Comparison of ENCODE assay signal across 1 cellular context in the genomic region with DNA sequence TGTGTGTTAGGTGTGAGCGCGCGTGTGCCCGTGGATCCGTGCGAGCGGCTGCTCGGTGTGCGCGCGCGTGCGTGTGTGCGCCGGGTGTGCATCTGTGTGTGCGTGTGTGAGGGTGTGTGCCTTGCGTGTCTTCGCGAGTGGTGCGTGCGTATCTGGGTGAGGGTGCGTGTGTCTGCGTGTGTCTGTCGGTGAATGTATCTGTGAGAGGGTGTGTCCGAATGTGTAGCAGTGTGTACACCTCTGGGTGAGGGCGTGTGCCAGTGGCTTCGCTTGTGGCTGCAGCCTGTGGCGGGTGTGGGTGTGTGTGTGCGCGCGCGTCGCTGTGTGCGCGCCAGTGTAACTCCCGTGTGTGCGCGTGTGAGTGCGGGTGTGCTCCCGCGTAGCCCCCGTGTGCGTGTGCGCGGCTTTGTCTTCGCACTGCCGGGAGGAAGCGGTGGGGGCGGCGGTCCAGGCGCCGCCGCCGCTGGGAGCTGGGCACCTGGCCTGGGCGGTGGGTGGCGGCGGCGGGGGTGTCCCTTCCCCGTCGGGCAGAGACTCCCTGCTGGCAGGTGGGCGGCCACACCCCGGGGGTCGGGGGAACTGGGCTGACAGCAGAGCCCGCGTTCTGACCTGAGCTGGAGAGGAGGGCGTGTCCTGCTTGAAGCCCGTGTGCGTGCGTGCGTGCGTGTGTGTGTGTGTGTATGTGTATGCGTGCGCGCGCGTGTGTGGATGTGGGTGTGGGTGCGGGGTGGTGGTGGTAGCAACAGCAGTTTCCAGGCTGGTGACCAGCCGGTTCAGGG.
TF ChIP-seq lines count a peak whose summit lies in the region.

No MANE protein-coding gene starts in this region.

TF ChIP-seq in HepG2, 621 proteins besides CTCF, POLR2A, EP300 and RAD21 (continued from another document and continues in another):
- TF ChIP-seq, protein P1, sequence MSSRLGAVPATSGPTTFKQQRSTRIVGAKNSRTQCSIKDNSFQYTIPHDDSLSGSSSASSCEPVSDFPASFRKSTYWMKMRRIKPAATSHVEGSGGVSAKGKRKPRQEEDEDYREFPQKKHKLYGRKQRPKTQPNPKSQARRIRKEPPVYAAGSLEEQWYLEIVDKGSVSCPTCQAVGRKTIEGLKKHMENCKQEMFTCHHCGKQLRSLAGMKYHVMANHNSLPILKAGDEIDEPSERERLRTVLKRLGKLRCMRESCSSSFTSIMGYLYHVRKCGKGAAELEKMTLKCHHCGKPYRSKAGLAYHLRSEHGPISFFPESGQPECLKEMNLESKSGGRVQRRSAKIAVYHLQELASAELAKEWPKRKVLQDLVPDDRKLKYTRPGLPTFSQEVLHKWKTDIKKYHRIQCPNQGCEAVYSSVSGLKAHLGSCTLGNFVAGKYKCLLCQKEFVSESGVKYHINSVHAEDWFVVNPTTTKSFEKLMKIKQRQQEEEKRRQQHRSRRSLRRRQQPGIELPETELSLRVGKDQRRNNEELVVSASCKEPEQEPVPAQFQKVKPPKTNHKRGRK (CRISPR knock-in tag; IDR thresholded peaks at IDR 0.05) = no peak
- TF ChIP-seq BHLHE40 (IDR thresholded peaks at IDR 0.05; ENCODE audit: low read length) (no peak), EZH2 (conservative IDR thresholded peaks at IDR 0.05; ENCODE audit: low read depth, low read length) (peak; percentile 100), NR1H2 (CRISPR knock-in tag; IDR thresholded peaks at IDR 0.05; ENCODE audit: borderline replicate concordance, low read depth) (0 out of 2 replicates have a peak, but pooled peaks have one; percentile 17), DNMT1 (CRISPR knock-in tag; IDR thresholded peaks at IDR 0.05) (peak; percentile 75), ZNF251 (CRISPR knock-in tag; IDR thresholded peaks at IDR 0.05) (no peak), ZNF7 (CRISPR knock-in tag; IDR thresholded peaks at IDR 0.05) (no peak), SMAD1 (CRISPR knock-in tag; IDR thresholded peaks at IDR 0.05; ENCODE audit: borderline replicate concordance, low read depth) (no peak), HES4 (CRISPR knock-in tag; IDR thresholded peaks at IDR 0.05; ENCODE audit: borderline replicate concordance) (0 out of 2 replicates have a peak, but pooled peaks have one; percentile 11), ZNF720 (CRISPR knock-in tag; IDR thresholded peaks at IDR 0.05) (no peak), MED8 (CRISPR knock-in tag; IDR thresholded peaks at IDR 0.05; ENCODE audit: insufficient replicate concordance) (no peak), ZNF343 (CRISPR knock-in tag; IDR thresholded peaks at IDR 0.05) (0 out of 2 replicates have a peak, but pooled peaks have one; percentile 71), HIVEP1 (CRISPR knock-in tag; IDR thresholded peaks at IDR 0.05) (0 out of 2 replicates have a peak, but pooled peaks have one; percentile 19), PHF20 (CRISPR knock-in tag; IDR thresholded peaks at IDR 0.05) (no peak), ZBTB7B (CRISPR knock-in tag; IDR thresholded peaks at IDR 0.05) (no peak), ZBTB7A (CRISPR knock-in tag; IDR thresholded peaks at IDR 0.05) (no peak), YEATS4 (CRISPR knock-in tag; IDR thresholded peaks at IDR 0.05; ENCODE audit: borderline replicate concordance) (no peak), ZNF329 (CRISPR knock-in tag; IDR thresholded peaks at IDR 0.05; ENCODE audit: low read depth) (no peak), NR3C1 (CRISPR knock-in tag; IDR thresholded peaks at IDR 0.05) (no peak), ZZZ3 (CRISPR knock-in tag; IDR thresholded peaks at IDR 0.05; ENCODE audit: borderline replicate concordance) (0 out of 2 replicates have a peak, but pooled peaks have one; percentile 49), NAIF1 (CRISPR knock-in tag; IDR thresholded peaks at IDR 0.05; ENCODE audit: borderline replicate concordance) (no peak), ZNF274 (CRISPR knock-in tag; IDR thresholded peaks at IDR 0.05) (peak; percentile 63), ZNF44 (CRISPR knock-in tag; IDR thresholded peaks at IDR 0.05) (no peak)
- TF ChIP-seq, protein P2, sequence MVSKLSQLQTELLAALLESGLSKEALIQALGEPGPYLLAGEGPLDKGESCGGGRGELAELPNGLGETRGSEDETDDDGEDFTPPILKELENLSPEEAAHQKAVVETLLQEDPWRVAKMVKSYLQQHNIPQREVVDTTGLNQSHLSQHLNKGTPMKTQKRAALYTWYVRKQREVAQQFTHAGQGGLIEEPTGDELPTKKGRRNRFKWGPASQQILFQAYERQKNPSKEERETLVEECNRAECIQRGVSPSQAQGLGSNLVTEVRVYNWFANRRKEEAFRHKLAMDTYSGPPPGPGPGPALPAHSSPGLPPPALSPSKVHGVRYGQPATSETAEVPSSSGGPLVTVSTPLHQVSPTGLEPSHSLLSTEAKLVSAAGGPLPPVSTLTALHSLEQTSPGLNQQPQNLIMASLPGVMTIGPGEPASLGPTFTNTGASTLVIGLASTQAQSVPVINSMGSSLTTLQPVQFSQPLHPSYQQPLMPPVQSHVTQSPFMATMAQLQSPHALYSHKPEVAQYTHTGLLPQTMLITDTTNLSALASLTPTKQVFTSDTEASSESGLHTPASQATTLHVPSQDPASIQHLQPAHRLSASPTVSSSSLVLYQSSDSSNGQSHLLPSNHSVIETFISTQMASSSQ (IDR thresholded peaks at IDR 0.05; ENCODE audit: low read depth) = no peak
- TF ChIP-seq, protein P2 (CRISPR knock-in tag; IDR thresholded peaks at IDR 0.05; ENCODE audit: borderline replicate concordance) = 0 out of 2 replicates have a peak, but pooled peaks have one; percentile 18
- TF ChIP-seq, protein P3, sequence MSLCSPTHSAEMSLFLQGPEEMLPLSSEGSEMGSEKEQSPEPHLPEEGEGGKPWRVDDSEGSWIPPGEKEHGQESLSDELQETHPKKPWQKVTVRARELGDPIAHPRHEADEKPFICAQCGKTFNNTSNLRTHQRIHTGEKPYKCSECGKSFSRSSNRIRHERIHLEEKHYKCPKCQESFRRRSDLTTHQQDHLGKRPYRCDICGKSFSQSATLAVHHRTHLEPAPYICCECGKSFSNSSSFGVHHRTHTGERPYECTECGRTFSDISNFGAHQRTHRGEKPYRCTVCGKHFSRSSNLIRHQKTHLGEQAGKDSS (CRISPR knock-in tag; IDR thresholded peaks at IDR 0.05; ENCODE audit: borderline replicate concordance, low read depth) = no peak
- TF ChIP-seq, protein P4, sequence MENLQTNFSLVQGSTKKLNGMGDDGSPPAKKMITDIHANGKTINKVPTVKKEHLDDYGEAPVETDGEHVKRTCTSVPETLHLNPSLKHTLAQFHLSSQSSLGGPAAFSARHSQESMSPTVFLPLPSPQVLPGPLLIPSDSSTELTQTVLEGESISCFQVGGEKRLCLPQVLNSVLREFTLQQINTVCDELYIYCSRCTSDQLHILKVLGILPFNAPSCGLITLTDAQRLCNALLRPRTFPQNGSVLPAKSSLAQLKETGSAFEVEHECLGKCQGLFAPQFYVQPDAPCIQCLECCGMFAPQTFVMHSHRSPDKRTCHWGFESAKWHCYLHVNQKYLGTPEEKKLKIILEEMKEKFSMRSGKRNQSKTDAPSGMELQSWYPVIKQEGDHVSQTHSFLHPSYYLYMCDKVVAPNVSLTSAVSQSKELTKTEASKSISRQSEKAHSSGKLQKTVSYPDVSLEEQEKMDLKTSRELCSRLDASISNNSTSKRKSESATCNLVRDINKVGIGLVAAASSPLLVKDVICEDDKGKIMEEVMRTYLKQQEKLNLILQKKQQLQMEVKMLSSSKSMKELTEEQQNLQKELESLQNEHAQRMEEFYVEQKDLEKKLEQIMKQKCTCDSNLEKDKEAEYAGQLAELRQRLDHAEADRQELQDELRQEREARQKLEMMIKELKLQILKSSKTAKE (CRISPR knock-in tag; IDR thresholded peaks at IDR 0.05; ENCODE audit: borderline replicate concordance) = peak; percentile 46; the same call in 1 of the 2 replicates
- TF ChIP-seq, protein P5, sequence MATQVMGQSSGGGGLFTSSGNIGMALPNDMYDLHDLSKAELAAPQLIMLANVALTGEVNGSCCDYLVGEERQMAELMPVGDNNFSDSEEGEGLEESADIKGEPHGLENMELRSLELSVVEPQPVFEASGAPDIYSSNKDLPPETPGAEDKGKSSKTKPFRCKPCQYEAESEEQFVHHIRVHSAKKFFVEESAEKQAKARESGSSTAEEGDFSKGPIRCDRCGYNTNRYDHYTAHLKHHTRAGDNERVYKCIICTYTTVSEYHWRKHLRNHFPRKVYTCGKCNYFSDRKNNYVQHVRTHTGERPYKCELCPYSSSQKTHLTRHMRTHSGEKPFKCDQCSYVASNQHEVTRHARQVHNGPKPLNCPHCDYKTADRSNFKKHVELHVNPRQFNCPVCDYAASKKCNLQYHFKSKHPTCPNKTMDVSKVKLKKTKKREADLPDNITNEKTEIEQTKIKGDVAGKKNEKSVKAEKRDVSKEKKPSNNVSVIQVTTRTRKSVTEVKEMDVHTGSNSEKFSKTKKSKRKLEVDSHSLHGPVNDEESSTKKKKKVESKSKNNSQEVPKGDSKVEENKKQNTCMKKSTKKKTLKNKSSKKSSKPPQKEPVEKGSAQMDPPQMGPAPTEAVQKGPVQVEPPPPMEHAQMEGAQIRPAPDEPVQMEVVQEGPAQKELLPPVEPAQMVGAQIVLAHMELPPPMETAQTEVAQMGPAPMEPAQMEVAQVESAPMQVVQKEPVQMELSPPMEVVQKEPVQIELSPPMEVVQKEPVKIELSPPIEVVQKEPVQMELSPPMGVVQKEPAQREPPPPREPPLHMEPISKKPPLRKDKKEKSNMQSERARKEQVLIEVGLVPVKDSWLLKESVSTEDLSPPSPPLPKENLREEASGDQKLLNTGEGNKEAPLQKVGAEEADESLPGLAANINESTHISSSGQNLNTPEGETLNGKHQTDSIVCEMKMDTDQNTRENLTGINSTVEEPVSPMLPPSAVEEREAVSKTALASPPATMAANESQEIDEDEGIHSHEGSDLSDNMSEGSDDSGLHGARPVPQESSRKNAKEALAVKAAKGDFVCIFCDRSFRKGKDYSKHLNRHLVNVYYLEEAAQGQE (IDR thresholded peaks at IDR 0.05; ENCODE audit: borderline replicate concordance in 1 of 2, low read depth in 1 of 2, low read length in 2 of 2) = no peak
- TF ChIP-seq, protein P6, sequence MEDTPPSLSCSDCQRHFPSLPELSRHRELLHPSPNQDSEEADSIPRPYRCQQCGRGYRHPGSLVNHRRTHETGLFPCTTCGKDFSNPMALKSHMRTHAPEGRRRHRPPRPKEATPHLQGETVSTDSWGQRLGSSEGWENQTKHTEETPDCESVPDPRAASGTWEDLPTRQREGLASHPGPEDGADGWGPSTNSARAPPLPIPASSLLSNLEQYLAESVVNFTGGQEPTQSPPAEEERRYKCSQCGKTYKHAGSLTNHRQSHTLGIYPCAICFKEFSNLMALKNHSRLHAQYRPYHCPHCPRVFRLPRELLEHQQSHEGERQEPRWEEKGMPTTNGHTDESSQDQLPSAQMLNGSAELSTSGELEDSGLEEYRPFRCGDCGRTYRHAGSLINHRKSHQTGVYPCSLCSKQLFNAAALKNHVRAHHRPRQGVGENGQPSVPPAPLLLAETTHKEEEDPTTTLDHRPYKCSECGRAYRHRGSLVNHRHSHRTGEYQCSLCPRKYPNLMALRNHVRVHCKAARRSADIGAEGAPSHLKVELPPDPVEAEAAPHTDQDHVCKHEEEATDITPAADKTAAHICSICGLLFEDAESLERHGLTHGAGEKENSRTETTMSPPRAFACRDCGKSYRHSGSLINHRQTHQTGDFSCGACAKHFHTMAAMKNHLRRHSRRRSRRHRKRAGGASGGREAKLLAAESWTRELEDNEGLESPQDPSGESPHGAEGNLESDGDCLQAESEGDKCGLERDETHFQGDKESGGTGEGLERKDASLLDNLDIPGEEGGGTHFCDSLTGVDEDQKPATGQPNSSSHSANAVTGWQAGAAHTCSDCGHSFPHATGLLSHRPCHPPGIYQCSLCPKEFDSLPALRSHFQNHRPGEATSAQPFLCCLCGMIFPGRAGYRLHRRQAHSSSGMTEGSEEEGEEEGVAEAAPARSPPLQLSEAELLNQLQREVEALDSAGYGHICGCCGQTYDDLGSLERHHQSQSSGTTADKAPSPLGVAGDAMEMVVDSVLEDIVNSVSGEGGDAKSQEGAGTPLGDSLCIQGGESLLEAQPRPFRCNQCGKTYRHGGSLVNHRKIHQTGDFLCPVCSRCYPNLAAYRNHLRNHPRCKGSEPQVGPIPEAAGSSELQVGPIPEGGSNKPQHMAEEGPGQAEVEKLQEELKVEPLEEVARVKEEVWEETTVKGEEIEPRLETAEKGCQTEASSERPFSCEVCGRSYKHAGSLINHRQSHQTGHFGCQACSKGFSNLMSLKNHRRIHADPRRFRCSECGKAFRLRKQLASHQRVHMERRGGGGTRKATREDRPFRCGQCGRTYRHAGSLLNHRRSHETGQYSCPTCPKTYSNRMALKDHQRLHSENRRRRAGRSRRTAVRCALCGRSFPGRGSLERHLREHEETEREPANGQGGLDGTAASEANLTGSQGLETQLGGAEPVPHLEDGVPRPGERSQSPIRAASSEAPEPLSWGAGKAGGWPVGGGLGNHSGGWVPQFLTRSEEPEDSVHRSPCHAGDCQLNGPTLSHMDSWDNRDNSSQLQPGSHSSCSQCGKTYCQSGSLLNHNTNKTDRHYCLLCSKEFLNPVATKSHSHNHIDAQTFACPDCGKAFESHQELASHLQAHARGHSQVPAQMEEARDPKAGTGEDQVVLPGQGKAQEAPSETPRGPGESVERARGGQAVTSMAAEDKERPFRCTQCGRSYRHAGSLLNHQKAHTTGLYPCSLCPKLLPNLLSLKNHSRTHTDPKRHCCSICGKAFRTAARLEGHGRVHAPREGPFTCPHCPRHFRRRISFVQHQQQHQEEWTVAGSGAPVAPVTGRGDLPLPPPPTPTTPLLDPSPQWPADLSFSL (CRISPR knock-in tag; IDR thresholded peaks at IDR 0.05) = 0 out of 2 replicates have a peak, but pooled peaks have one; percentile 44
- TF ChIP-seq, protein P7, sequence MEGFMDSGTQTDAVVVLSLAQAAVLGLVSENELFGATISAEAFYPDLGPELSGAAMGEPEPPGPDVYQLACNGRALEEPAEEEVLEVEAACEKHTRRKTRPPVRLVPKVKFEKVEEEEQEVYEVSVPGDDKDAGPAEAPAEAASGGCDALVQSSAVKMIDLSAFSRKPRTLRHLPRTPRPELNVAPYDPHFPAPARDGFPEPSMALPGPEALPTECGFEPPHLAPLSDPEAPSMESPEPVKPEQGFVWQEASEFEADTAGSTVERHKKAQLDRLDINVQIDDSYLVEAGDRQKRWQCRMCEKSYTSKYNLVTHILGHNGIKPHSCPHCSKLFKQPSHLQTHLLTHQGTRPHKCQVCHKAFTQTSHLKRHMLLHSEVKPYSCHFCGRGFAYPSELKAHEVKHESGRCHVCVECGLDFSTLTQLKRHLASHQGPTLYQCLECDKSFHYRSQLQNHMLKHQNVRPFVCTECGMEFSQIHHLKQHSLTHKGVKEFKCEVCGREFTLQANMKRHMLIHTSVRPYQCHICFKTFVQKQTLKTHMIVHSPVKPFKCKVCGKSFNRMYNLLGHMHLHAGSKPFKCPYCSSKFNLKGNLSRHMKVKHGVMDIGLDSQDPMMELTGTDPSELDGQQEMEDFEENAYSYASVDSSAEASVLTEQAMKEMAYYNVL (CRISPR knock-in tag; IDR thresholded peaks at IDR 0.05; ENCODE audit: borderline replicate concordance) = no peak
